ENCODE assay signal across 9 cellular contexts in genomic region chr3:4830586-4830914, GRCh38.
A peak's percentile ranks its signal among the peaks of the same experiment; 100 is the strongest.
DNase-seq lines count a peak whose midpoint lies in the region; ATAC-seq, FAIRE-seq and TF ChIP-seq lines count a peak whose summit lies in the region.
"Had no signal": no experiment of that assay in that cellular context is flagged by ENCODE, and none has a peak within 500 bp of the region (broad histone marks: within the 10 kb centered on the region; RNA-seq: fewer than 3 reads in every experiment).

No MANE protein-coding gene starts in this region.

- H3K4me1 ChIP-seq in ACC112 (ENCODE audit: control insufficient read depth, insufficient read depth, low read length, unreplicated experiment): peaks cover 30% of the 10 kb centered on the region
- H3K4me1 ChIP-seq in HAP-1: no peaks in the 10 kb centered on the region

- H3K27me3 Mint-ChIP-seq in MCF 10A (ENCODE audit: insufficient read depth, unreplicated experiment): no peaks in the 10 kb centered on the region
- H3K27me3 Mint-ChIP-seq in natural killer cell (ENCODE audit: low read depth in 2 of 2): no peaks in the 10 kb centered on the region

- H3K79me2 ChIP-seq in ACC112 (ENCODE audit: control insufficient read depth, insufficient read depth, low read length, unreplicated experiment): no peaks in the 10 kb centered on the region

- BruUV-seq in MCF 10A (replicated peaks; lab: Mats Ljungman, UMichigan): TSS peak; percentile 85

- no peak for ATAC-seq in natural killer cell
- no peak for ATAC-seq in GM21390 (IDR thresholded peaks at IDR 0.05; ENCODE audit: unreplicated experiment)
- ATAC-seq in GM21576 (IDR thresholded peaks at IDR 0.05; ENCODE audit: unreplicated experiment): no peak

- TF ChIP-seq CTCF in HL-60 (IDR thresholded peaks at IDR 0.05; ENCODE audit: insufficient read depth, low read length) (no peak), MCF 10A (IDR thresholded peaks at IDR 0.05; ENCODE audit: unreplicated experiment) (no peak), natural killer cell (IDR thresholded peaks at IDR 0.05) (no peak)

- intact Hi-C loops in MCF 10A (cut with micrococcal nuclease): loop anchor here (2.0 kb wide), 1 partner anchor 148 kb away; the partner anchor contains the start of gene BHLHE40
- intact Hi-C loops in natural killer cell (cut with micrococcal nuclease): loop anchor here (5.0 kb wide), 3 partner anchors 77 to 197 kb away; no protein-coding TSS in a partner anchor

- CTCF ChIA-PET in MCF 10A (lab: Yijun Ruan, JAX): interaction anchor here (0.6 to 0.7 kb wide), 2 partner anchors 75 to 79 kb away, joined by 3 read pairs; no protein-coding TSS in a partner anchor

- H3K36me3 ChIP-seq in ACC112 (ENCODE audit: insufficient read depth, low read length) (no peaks in the 10 kb centered on the region), HAP-1 (replicated peaks) (no peaks in the 10 kb centered on the region)

- H3K27ac ChIP-seq in ACC112 (ENCODE audit: low read depth, low read length) (peak overlapping the region; percentile 61), HL-60 (replicated peaks) (peak overlapping the region; percentile 73)

- DNase-seq in HL-60 (ENCODE audit: low read depth in 1 of 2, low spot score in 1 of 2) (no peak), MCF 10A (ENCODE audit: unreplicated experiment) (no peak), natural killer cell (no peak), H54 (ENCODE audit: insufficient read length, low spot score) (no peak), HAP-1 (ENCODE audit: low spot score in 2 of 2) (no peak)
- DNase-seq: DMS153 had no signal

- no peak for FAIRE-seq in H54 (lab: Jason Lieb, UNC)

- no peaks in the 10 kb centered on the region for H3K9me3 ChIP-seq in HAP-1

- H3K27me3 ChIP-seq in ACC112 (ENCODE audit: insufficient read depth, low read length) (no peaks in the 10 kb centered on the region), HL-60 (ENCODE audit: insufficient read depth, poor library complexity, severe bottlenecking) (no peaks in the 10 kb centered on the region), HAP-1 (ENCODE audit: low read depth) (no peaks in the 10 kb centered on the region)

- H3K9me3 Mint-ChIP-seq in MCF 10A (ENCODE audit: unreplicated experiment) (no peaks in the 10 kb centered on the region), natural killer cell (peaks cover 0 to 3% of the 10 kb centered on the region in 2 donors)

- H3K4me1 Mint-ChIP-seq in MCF 10A (ENCODE audit: insufficient read depth, unreplicated experiment) (peaks cover 38% of the 10 kb centered on the region), natural killer cell (peaks cover 79 to 82% of the 10 kb centered on the region in 2 donors)

- H3K4me3 ChIP-seq in ACC112 (ENCODE audit: low read depth, low read length): no peak overlapping the region
- no peak overlapping the region for H3K4me3 ChIP-seq in HL-60 (replicated peaks; ENCODE audit: insufficient read depth, low read length)
- H3K4me3 ChIP-seq in HAP-1: no peak overlapping the region

- no peak overlapping the region for H2AFZ ChIP-seq in ACC112 (ENCODE audit: low read length, unreplicated experiment)

- no peaks in the 10 kb centered on the region for H3K36me3 Mint-ChIP-seq in MCF 10A (ENCODE audit: insufficient read depth, unreplicated experiment)
- peaks cover 8% of the 10 kb centered on the region for H3K36me3 Mint-ChIP-seq in natural killer cell

- in situ Hi-C loops in HAP-1 (cut with MboI; ENCODE audit: low sequenced_read_pairs): no loop called here

- POLR2A ChIA-PET in MCF 10A (lab: Yijun Ruan, JAX): interaction anchor here (0.7 kb wide), 1 partner anchor 212 kb away, joined by 4 read pairs; no protein-coding TSS in a partner anchor

- no peak for TF ChIP-seq POLR2A in H54 (IDR thresholded peaks at IDR 0.05; ENCODE audit: low read depth, low read length)

- H3K27ac Mint-ChIP-seq in MCF 10A (ENCODE audit: low read depth, unreplicated experiment) (peak overlapping the region; percentile 43), natural killer cell (peak overlapping the region; percentile 93 to 97)

- H3K4me3 Mint-ChIP-seq in MCF 10A (ENCODE audit: unreplicated experiment): peak overlapping the region; percentile 4
- H3K4me3 Mint-ChIP-seq in natural killer cell: peak overlapping the region; percentile 92
